Comparison of ENCODE assay signal across 31 cellular contexts in the genomic region with DNA sequence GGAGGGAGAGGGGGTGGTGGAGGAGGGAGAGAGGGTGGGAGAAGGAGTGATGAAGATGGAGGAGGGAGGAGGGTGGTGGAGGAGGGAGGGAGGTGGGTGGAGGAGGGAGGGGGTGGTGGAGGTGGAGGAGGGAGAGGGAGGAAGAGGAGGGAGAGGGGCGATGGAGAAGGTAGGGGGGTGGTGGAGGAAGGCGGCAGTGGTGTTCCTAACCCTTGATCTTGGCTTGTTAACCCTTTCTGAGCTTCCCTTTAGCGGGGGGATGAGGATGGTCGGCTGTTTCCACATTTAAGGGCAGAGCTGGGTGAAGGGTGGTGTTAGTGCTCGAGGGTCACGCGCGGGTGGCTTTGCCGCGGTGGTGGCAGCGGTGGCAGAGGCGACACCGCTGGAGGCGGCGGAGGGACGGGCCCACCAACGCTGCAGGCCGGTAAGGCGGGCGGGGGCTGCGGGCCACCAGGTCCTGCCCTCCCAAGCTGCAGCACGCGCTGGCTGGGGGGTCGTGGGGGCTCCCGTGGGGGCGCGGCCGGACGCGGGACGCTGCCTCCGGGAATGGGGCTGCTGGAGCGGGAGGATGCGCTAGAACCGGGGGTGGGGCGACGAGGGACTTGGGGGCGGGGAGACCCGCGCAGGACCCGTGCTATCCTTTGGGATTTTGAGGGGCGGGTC.
DNase-seq lines count a peak whose midpoint lies in the region; ATAC-seq and TF ChIP-seq lines count a peak whose summit lies in the region.
"Had no signal": no experiment of that assay in that cellular context is flagged by ENCODE, and none has a peak within 500 bp of the region (broad histone marks: within the 10 kb centered on the region; RNA-seq: fewer than 3 reads in every experiment).

No MANE protein-coding gene starts in this region.

- no peaks in the 10 kb centered on the region for H3K36me3 Mint-ChIP-seq in endodermal cell (ENCODE audit: low read depth)
- H3K36me3 Mint-ChIP-seq: activated naive CD4-positive, alpha-beta T cell treated with anti-CD3 and anti-CD28 coated beads, Interleukin-2, amount 50 U/mL, for 24 hours; CD14-positive monocyte had no signal

- peak overlapping the region; percentile 46 for H3K4me3 Mint-ChIP-seq in endodermal cell
- H3K4me3 Mint-ChIP-seq: activated naive CD4-positive, alpha-beta T cell treated with anti-CD3 and anti-CD28 coated beads, Interleukin-2, amount 50 U/mL, for 24 hours had no signal

- peaks cover 2% of the 10 kb centered on the region; the same call in 1 of the 2 replicates for H3K27me3 ChIP-seq in GM06990 (replicated peaks; ENCODE audit: control insufficient read depth, insufficient read depth, low read length)
- peaks cover 30% of the 10 kb centered on the region for H3K27me3 ChIP-seq in endodermal cell (ENCODE audit: control insufficient read depth, insufficient read depth, low read length, poor library complexity, severe bottlenecking)
- H3K27me3 ChIP-seq in MG63: 0 out of 2 replicates have a peak, but pooled peaks cover 4% of the 10 kb centered on the region
- no peaks in the 10 kb centered on the region for H3K27me3 ChIP-seq in testis

- H3K9me3 ChIP-seq in endodermal cell (ENCODE audit: control insufficient read depth, low read length) (no peaks in the 10 kb centered on the region), MG63 (no peaks in the 10 kb centered on the region), testis (no peaks in the 10 kb centered on the region)
- H3K9me3 ChIP-seq: breast epithelium, Caco-2, mucosa of descending colon, suprapubic skin had no signal

- no peaks in the 10 kb centered on the region for H3K9me3 Mint-ChIP-seq in endodermal cell
- H3K9me3 Mint-ChIP-seq: activated naive CD4-positive, alpha-beta T cell treated with anti-CD3 and anti-CD28 coated beads, Interleukin-2, amount 50 U/mL, for 24 hours; nephron had no signal

- no peak overlapping the region for H3K27ac ChIP-seq in endodermal cell (ENCODE audit: low read depth, low read length)
- H3K27ac ChIP-seq in testis: no peak overlapping the region
- H3K27ac ChIP-seq: breast epithelium, parathyroid adenoma, skin epidermis, suprapubic skin, VCaP had no signal

- peaks cover 13% of the 10 kb centered on the region for H3K4me1 Mint-ChIP-seq in endodermal cell
- H3K4me1 Mint-ChIP-seq: activated naive CD4-positive, alpha-beta T cell treated with anti-CD3 and anti-CD28 coated beads, Interleukin-2, amount 50 U/mL, for 24 hours; CD14-positive monocyte; nephron had no signal

- no peaks in the 10 kb centered on the region for H3K36me3 ChIP-seq in GM06990 (ENCODE audit: control insufficient read depth, insufficient read depth, low read length)
- H3K36me3 ChIP-seq in endodermal cell (ENCODE audit: control insufficient read depth, insufficient read depth, low read length): no peaks in the 10 kb centered on the region
- no peaks in the 10 kb centered on the region for H3K36me3 ChIP-seq in MG63
- no peaks in the 10 kb centered on the region for H3K36me3 ChIP-seq in testis (ENCODE audit: low read depth, missing control alignments)
- H3K36me3 ChIP-seq: breast epithelium, suprapubic skin had no signal

- no peak for TF ChIP-seq CTCF in GM06990 (IDR thresholded peaks at IDR 0.05; ENCODE audit: insufficient read depth, low read length, poor library complexity, severe bottlenecking)
- TF ChIP-seq CTCF in endodermal cell (conservative IDR thresholded peaks at IDR 0.05): no peak
- no peak for TF ChIP-seq CTCF in testis (IDR thresholded peaks at IDR 0.05)

- intact Hi-C loops in testis (cut with DNase I; ENCODE audit: low total_unique reads): no loop called here

- TF ChIP-seq POLR2A in testis (IDR thresholded peaks at IDR 0.05): no peak

- peak; percentile 8 for DNase-seq in GM06990 (ENCODE audit: extremely low read depth, insufficient read length)
- DNase-seq in NAMALWA (ENCODE audit: low spot score): peak; percentile 15
- peak; percentile 65 for DNase-seq in endodermal cell
- peak; percentile 18 for DNase-seq in left kidney (ENCODE audit: low read depth, low spot score)
- no peak for DNase-seq in MG63
- no peak for DNase-seq in testis
- DNase-seq: activated CD4-positive, alpha-beta T cell treated with anti-CD3 and anti-CD28 coated beads for 4 hours; activated CD8-positive, alpha-beta memory T cell treated with anti-CD3 and anti-CD28 coated beads for 24 hours; activated T-cell treated with anti-CD3 and anti-CD28 coated beads for 4 hours; Caco-2; DMS79 treated with DMSO at 0.1 percent for 48 hours; effector CD8-positive, alpha-beta T cell; GF-D8; mucosa of descending colon; NCI-H1092; NCI-H1694; NCI-H446 treated with DMSO at 0.1 percent for 48 hours; NCI-H774; SHP77 treated with DMSO at 0.1 percent for 48 hours; stimulated activated naive CD4-positive, alpha-beta T cell had no signal

- peaks cover 47% of the 10 kb centered on the region for H3K27me3 Mint-ChIP-seq in endodermal cell (ENCODE audit: insufficient read depth)

- no peak overlapping the region for H3K4me3 ChIP-seq in GM06990 (replicated peaks; ENCODE audit: low read depth, low read length)
- no peak overlapping the region for H3K4me3 ChIP-seq in endodermal cell (ENCODE audit: low read length)
- no peak overlapping the region for H3K4me3 ChIP-seq in MG63
- H3K4me3 ChIP-seq in testis: no peak overlapping the region
- H3K4me3 ChIP-seq: breast epithelium, lung, mucosa of descending colon, skin epidermis, suprapubic skin had no signal

- H3K4me1 ChIP-seq in endodermal cell (ENCODE audit: control insufficient read depth, insufficient read depth, low read length) (no peaks in the 10 kb centered on the region), testis (peaks cover 3% of the 10 kb centered on the region)
- H3K4me1 ChIP-seq: breast epithelium, Caco-2 had no signal

- no peak overlapping the region for H3K27ac Mint-ChIP-seq in endodermal cell
- H3K27ac Mint-ChIP-seq: activated naive CD4-positive, alpha-beta T cell treated with anti-CD3 and anti-CD28 coated beads, Interleukin-2, amount 50 U/mL, for 24 hours; nephron had no signal

- H3K9ac ChIP-seq in endodermal cell (ENCODE audit: extremely low read depth, low read length, poor library complexity, severe bottlenecking): no peak overlapping the region
- H3K9ac ChIP-seq: parathyroid adenoma had no signal

- ATAC-seq in GM18502 (IDR thresholded peaks at IDR 0.05; ENCODE audit: poor library complexity, unreplicated experiment) (no peak), HG03095 (IDR thresholded peaks at IDR 0.05; ENCODE audit: unreplicated experiment) (no peak)
- ATAC-seq: mucosa of descending colon had no signal

- WGBS in endodermal cell (ENCODE audit: insufficient coverage in 1 of 2, insufficient read length in 1 of 2), 2 experiments: 38 to 45% methylated on average over 17 to 42 of the region's 42 CpGs
- WGBS in testis, 2 donors: 2 to 4% methylated on average over 5 to 42 of the region's 42 CpGs

Comparison
In these comparisons a context has a peak if more than half of its experiments do, and no peak if none do; other contexts are left out.
1. DNase-seq: peak in GM06990 (single experiment), NAMALWA (single experiment), endodermal cell (single experiment) and left kidney (single experiment); none in MG63 (single experiment) and testis (single experiment).